8 cellular contexts compared by ENCODE assay signal in the genomic region with DNA sequence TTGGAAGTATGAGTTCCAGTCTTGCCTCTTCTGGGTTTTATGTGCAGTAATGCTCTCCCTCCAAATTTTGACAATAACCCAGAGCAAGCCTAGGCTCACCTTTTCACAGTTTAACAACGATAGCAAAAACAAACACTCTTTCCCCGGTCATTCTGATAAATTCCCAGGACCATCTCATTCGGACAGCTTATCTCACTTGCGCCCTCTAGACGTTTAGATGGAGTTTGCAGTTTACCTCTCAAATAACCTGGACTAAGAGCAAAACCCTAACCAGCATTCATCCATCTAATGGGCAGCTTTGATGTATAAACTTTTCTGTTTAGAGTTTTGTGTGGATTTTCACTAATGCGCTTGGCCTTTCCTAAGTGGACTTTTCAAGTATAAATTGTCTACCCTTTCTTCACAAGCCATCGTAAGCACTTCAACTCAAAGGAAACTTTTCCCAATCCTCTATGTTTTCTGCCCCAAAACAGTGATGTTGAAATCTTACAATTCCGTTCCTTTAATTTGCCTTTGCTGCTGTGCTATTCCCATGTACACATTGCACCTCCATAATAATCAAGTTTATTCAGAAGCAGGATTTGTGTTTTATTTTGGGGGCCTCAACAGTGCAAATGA.
DNase-seq lines count a peak whose midpoint lies in the region; ATAC-seq and TF ChIP-seq lines count a peak whose summit lies in the region.

No MANE protein-coding gene starts in this region.

- no peaks in the 10 kb centered on the region for H3K27me3 ChIP-seq in adrenal gland
- no peaks in the 10 kb centered on the region for H3K27me3 ChIP-seq in lower lobe of right lung (ENCODE audit: low read depth)

- 55 to 63% (median 56%) methylated on average over 8 of the region's 8 CpGs for WGBS in adrenal gland, 4 donors

- no peak overlapping the region for H3K27ac Mint-ChIP-seq in activated naive CD4-positive, alpha-beta T cell treated with anti-CD3 and anti-CD28 coated beads, Interleukin-2, amount 50 U/mL, for 72 hours

- TF ChIP-seq CTCF in GM12874 (IDR thresholded peaks at IDR 0.05; ENCODE audit: insufficient read depth, low read depth, low read length), result peak; percentile 60
- peak in 5 of 6 experiments; percentile 24 to 45 (median 28) for TF ChIP-seq CTCF in adrenal gland (IDR thresholded peaks at IDR 0.05)
- TF ChIP-seq CTCF in lower lobe of right lung (IDR thresholded peaks at IDR 0.05), result peak; percentile 46

- H3K36me3 Mint-ChIP-seq in activated naive CD4-positive, alpha-beta T cell treated with anti-CD3 and anti-CD28 coated beads, Interleukin-2, amount 50 U/mL, for 72 hours, result no peaks in the 10 kb centered on the region

- intact Hi-C loops in adrenal gland (cut with DNase I), result no loop called here
- intact Hi-C loops in lower lobe of right lung (cut with DNase I), result no loop called here

- H3K9me3 ChIP-seq in adrenal gland (replicated peaks in 1 of 3), result no peaks in the 10 kb centered on the region
- H3K9me3 ChIP-seq in lower lobe of right lung, result peaks cover under 1% of the 10 kb centered on the region

- TF ChIP-seq POLR2A in adrenal gland (IDR thresholded peaks at IDR 0.05), result no peak

- H3K9me3 Mint-ChIP-seq in activated naive CD4-positive, alpha-beta T cell treated with anti-CD3 and anti-CD28 coated beads, Interleukin-2, amount 50 U/mL, for 72 hours, result peaks cover 7 to 8% of the 10 kb centered on the region in 2 donors

- DNase-seq in HT-29 (ENCODE audit: low spot score), result peak; percentile 63
- DNase-seq in adrenal gland, result peak in 2 of 7 donors; percentile 9 to 27
- no peak for DNase-seq in lower lobe of right lung
- DNase-seq in effector CD4-positive, alpha-beta T cell, result no peak
- no peak for DNase-seq in activated naive CD4-positive, alpha-beta T cell treated with anti-CD3 and anti-CD28 coated beads, Interleukin-2, amount 50 U/mL, for 72 hours (ENCODE audit: low spot score in 2 of 2)
- DNase-seq in mucosa of gallbladder (ENCODE audit: low spot score), result no peak
- DNase-seq in stimulated activated CD4-positive, alpha-beta T cell treated with anti-CD3 and anti-CD28 coated beads, Interleukin-2, amount 100 ng/mL, for 24 hours, result no peak

- H3K4me3 ChIP-seq in adrenal gland, result no peak overlapping the region
- H3K4me3 ChIP-seq in lower lobe of right lung, result no peak overlapping the region

- ATAC-seq in lower lobe of right lung, result peak in 1 of 2 donors; percentile 35
- no peak for ATAC-seq in activated naive CD4-positive, alpha-beta T cell treated with anti-CD3 and anti-CD28 coated beads, Interleukin-2, amount 50 U/mL, for 72 hours

- H3K27ac ChIP-seq in adrenal gland, result no peak overlapping the region
- H3K27ac ChIP-seq in lower lobe of right lung, result no peak overlapping the region

- no peaks in the 10 kb centered on the region for H3K4me1 ChIP-seq in adrenal gland (replicated peaks in 1 of 2)
- no peaks in the 10 kb centered on the region for H3K4me1 ChIP-seq in lower lobe of right lung

- H3K36me3 ChIP-seq in adrenal gland (replicated peaks in 1 of 2), result no peaks in the 10 kb centered on the region
- no peaks in the 10 kb centered on the region for H3K36me3 ChIP-seq in lower lobe of right lung
